Comparison of ENCODE assay signal across 12 cellular contexts in the genomic region with DNA sequence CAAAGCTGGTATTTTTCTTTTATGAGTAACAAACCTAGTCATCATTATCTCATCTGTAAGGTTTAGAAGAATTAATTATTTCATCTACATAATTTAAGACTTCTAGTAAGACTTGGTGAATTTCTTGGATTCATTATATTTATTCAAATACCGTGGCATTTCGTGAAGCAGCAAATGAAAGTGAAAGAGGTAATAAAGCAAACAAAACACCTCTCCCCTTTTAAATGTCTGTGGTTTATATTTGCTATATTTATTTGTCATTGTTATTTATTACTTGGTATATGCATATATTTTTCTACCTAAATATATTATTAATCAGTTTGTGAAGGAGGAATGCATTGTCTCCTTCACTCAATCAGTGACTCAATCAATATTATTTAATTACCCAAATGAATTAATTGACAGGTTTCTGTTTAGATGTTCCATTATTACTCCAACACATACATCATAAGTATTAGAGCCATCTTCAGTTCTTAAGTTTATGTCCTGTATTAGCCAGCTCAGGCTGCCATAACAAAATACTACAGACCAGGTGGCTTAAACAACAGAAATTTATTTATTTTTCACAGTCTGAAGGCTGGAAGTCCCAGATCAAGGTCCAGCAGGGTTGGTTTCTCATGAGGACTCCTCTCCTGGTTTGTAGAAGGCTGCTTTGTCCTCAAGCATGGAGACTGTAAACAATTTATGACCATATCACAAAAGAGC.
A peak's percentile ranks its signal among the peaks of the same experiment; 100 is the strongest.
DNase-seq lines count a peak whose midpoint lies in the region; ATAC-seq lines count a peak whose summit lies in the region.
"Had no signal": no experiment of that assay in that cellular context is flagged by ENCODE, and none has a peak within 500 bp of the region (broad histone marks: within the 10 kb centered on the region; RNA-seq: fewer than 3 reads in every experiment).

No MANE protein-coding gene starts in this region.

- no peak overlapping the region for H3K27ac Mint-ChIP-seq in memory B cell
- H3K27ac Mint-ChIP-seq: type B pancreatic cell had no signal

- ATAC-seq in GM18519 (IDR thresholded peaks at IDR 0.05; ENCODE audit: low FRiP score, unreplicated experiment) (peak; percentile 41), GM21515 (IDR thresholded peaks at IDR 0.05; ENCODE audit: unreplicated experiment) (peak; percentile 55), HG03432 (IDR thresholded peaks at IDR 0.05; ENCODE audit: unreplicated experiment) (peak; percentile 66), memory B cell (ENCODE audit: low read depth) (peak; percentile 70)

- peaks cover 16% of the 10 kb centered on the region for H3K4me1 Mint-ChIP-seq in memory B cell

- in situ Hi-C loops in ACHN (cut with HindIII; ENCODE audit: low pct_ligation_motif_present, low pct_unique_long_range_greater_than_20kb, low sequenced_read_pairs): no loop called here

- H3K27me3 Mint-ChIP-seq in memory B cell: no peaks in the 10 kb centered on the region
- H3K27me3 Mint-ChIP-seq: type B pancreatic cell had no signal

- H3K9me3 Mint-ChIP-seq in memory B cell: peaks cover 1% of the 10 kb centered on the region

- no peaks in the 10 kb centered on the region for H3K36me3 Mint-ChIP-seq in memory B cell

- H3K4me3 Mint-ChIP-seq in memory B cell: no peak overlapping the region
- H3K4me3 Mint-ChIP-seq: type B pancreatic cell had no signal

- DNase-seq in memory B cell (ENCODE audit: low spot score in 2 of 2): no peak
- no peak for DNase-seq in activated naive CD4-positive, alpha-beta T cell treated with anti-CD3 and anti-CD28 coated beads, Interleukin-2, amount 50 U/mL, for 16 hours
- no peak for DNase-seq in Ammon's horn (ENCODE audit: low spot score)
- DNase-seq in ACHN: no peak
- no peak for DNase-seq in AG08396 (ENCODE audit: low spot score)
- DNase-seq: foreskin fibroblast, MV-4-11, NCI-H2171 treated with DMSO at 0.1 percent for 48 hours had no signal
